8 cellular contexts compared by ENCODE assay signal in genomic region chr5:170306381-170306790, GRCh38. TPM values are rescaled to one million over a fixed set of nuclear protein-coding genes. Genes with fewer than 3 reads are reported as not detected.
A peak's percentile ranks its signal among the peaks of the same experiment; 100 is the strongest.
DNase-seq lines count a peak whose midpoint lies in the region; ATAC-seq, FAIRE-seq and TF ChIP-seq lines count a peak whose summit lies in the region.

No MANE protein-coding gene starts in this region.

- no peak overlapping the region for H3K4me2 ChIP-seq in A549

- no peaks in the 10 kb centered on the region for H3K4me1 ChIP-seq in A549
- peaks cover 4 to 30% (median 22%) of the 10 kb centered on the region in 4 donors for H3K4me1 ChIP-seq in tibial artery

- intact Hi-C loops in tibial artery (cut with DNase I; ENCODE audit: low total_unique reads), result no loop called here

- no peak for FAIRE-seq in A549 (lab: Jason Lieb, UNC)

- H3K36me3 ChIP-seq in tibial artery, result no peaks in the 10 kb centered on the region

- TF ChIP-seq RAD21 in A549 (conservative IDR thresholded peaks at IDR 0.05 in 1 of 2, IDR thresholded peaks at IDR 0.05 in 1 of 2), result no peak

- TF ChIP-seq POLR2A in A549 (IDR thresholded peaks at IDR 0.05; ENCODE audit: low read length), result no peak

- POLR2A ChIA-PET in A549 (lab: Yijun Ruan, JAX), result no interaction called here

- H3K4me3 ChIP-seq in A549 (no peak overlapping the region), cardiac fibroblast (replicated peaks in 1 of 2; ENCODE audit: low read depth in 2 of 2, low read length in 2 of 2) (no peak overlapping the region), tibial artery (no peak overlapping the region)

- H3K9me3 ChIP-seq in A549 (no peaks in the 10 kb centered on the region), tibial artery (no peaks in the 10 kb centered on the region)

- DNase-seq in A549 (ENCODE audit: low read depth in 1 of 2, low spot score in 1 of 2), result peak in 1 of 2 experiments; percentile 12
- peak; percentile 74 to 82 for DNase-seq in cardiac fibroblast (ENCODE audit: low read depth in 2 of 2)
- peak; percentile 88 to 90 for DNase-seq in tibial artery
- DNase-seq in hippocampal formation (lab: John Stamatoyannopoulos, UW), result no peak
- DNase-seq in activated effector memory CD4-positive, alpha-beta T cell treated with anti-CD3 and anti-CD28 coated beads, Interleukin-2, amount 50 U/mL, for 16 hours, result no peak
- DNase-seq in cerebellar cortex (ENCODE audit: low spot score), result no peak

- H3K27ac ChIP-seq in A549 (no peak overlapping the region), tibial artery (peak overlapping the region in 1 of 2 donors; percentile 32)

- TF ChIP-seq EP300 in A549 (IDR thresholded peaks at IDR 0.05), result no peak

- ATAC-seq in A549, result peak; percentile 44 to 55; a peak in 3 of 6 replicates
- peak; percentile 80 for ATAC-seq in GM18907 (IDR thresholded peaks at IDR 0.05; ENCODE audit: unreplicated experiment)
- peak; percentile 49 for ATAC-seq in HG03521 (IDR thresholded peaks at IDR 0.05; ENCODE audit: unreplicated experiment)

- 21% methylated on average over 4 of the region's 4 CpGs for WGBS in A549 (ENCODE audit: missing lambda C conversion rate)

- TF ChIP-seq CTCF in A549 (IDR thresholded peaks at IDR 0.05), result no peak
- TF ChIP-seq CTCF in cardiac fibroblast (IDR thresholded peaks at IDR 0.05; ENCODE audit: low read depth, low read length), result no peak
- TF ChIP-seq CTCF in tibial artery (IDR thresholded peaks at IDR 0.05), result no peak

- no peaks in the 10 kb centered on the region for H3K27me3 ChIP-seq in tibial artery

- CTCF ChIA-PET in A549 (lab: Yijun Ruan, JAX), result interaction anchor here (0.8 to 1.3 kb wide), 5 partner anchors 12 to 206 kb away, joined by 3 to 4 read pairs (median 3); no protein-coding TSS in a partner anchor

TF ChIP-seq in A549, 52 proteins besides CTCF, POLR2A, EP300 and RAD21:
- TF ChIP-seq HES2 (IDR thresholded peaks at IDR 0.05) (no peak), CBX8 (IDR thresholded peaks at IDR 0.05) (no peak), NFE2L2 (conservative IDR thresholded peaks at IDR 0.05; ENCODE audit: low read length) (no peak), ZNF302 (CRISPR knock-in tag; IDR thresholded peaks at IDR 0.05) (no peak), BHLHE40 (IDR thresholded peaks at IDR 0.05; ENCODE audit: low read depth, low read length) (no peak), CHD2 (IDR thresholded peaks at IDR 0.05; ENCODE audit: low read length, partially characterized antibody) (no peak), RARB (CRISPR knock-in tag; IDR thresholded peaks at IDR 0.05) (no peak), HMGXB4 (CRISPR knock-in tag; IDR thresholded peaks at IDR 0.05; ENCODE audit: borderline replicate concordance) (no peak), FOSB (CRISPR knock-in tag; IDR thresholded peaks at IDR 0.05) (no peak), RFX5 (IDR thresholded peaks at IDR 0.05) (no peak), HEYL (CRISPR knock-in tag; IDR thresholded peaks at IDR 0.05) (no peak), FOSL2 (IDR thresholded peaks at IDR 0.05) (no peak), FOSL2 (CRISPR knock-in tag; IDR thresholded peaks at IDR 0.05) (no peak), ZFP36 (IDR thresholded peaks at IDR 0.05; ENCODE audit: borderline replicate concordance, partially characterized antibody) (no peak), NR3C1 (IDR thresholded peaks at IDR 0.05) (no peak), RNF2 (IDR thresholded peaks at IDR 0.05; ENCODE audit: borderline replicate concordance, low read depth) (no peak), EHF (CRISPR knock-in tag; IDR thresholded peaks at IDR 0.05) (no peak), HOXB13 (CRISPR knock-in tag; IDR thresholded peaks at IDR 0.05; ENCODE audit: low read depth) (no peak), HOXB5 (CRISPR knock-in tag; IDR thresholded peaks at IDR 0.05) (no peak)

RNA-seq across cellular contexts. Expression of gene LCP2, which starts 8.8 kb away (rescaled TPM):
- polyA plus RNA-seq in A549 (2011; rRNA removed) (not detected in 2 replicates), A549 (2017; fragmentation: RNase III; extraction: RNeasy Plus Mini Kit Qiagen cat#74134 plus additional on column Dnase treatment) (not detected in 3 replicates)
- not detected in 2 replicates for polyA plus RNA-seq in A549 (2012; cell fraction: cytosol; rRNA removed)
- polyA plus RNA-seq in A549 (2012; cell fraction: nucleus; rRNA removed), result not detected in 2 replicates
- polyA minus RNA-seq in A549 (2011; rRNA and poly(A)+ RNA removed), result not detected in 2 replicates

Comparison
In these comparisons a context has a peak if more than half of its experiments do, and no peak if none do; other contexts are left out.
1. DNase-seq: peak in cardiac fibroblast (2 of 2) and tibial artery (2 of 2); none in hippocampal formation (0 of 2), activated effector memory CD4-positive, alpha-beta T cell treated with anti-CD3 and anti-CD28 coated beads, Interleukin-2, amount 50 U/mL, for 16 hours (single experiment) and cerebellar cortex (single experiment).
2. Peak in every context shown above with its lines, with median percentiles within 50 percentile points of each other: ATAC-seq.